Comparison of ENCODE assay signal across 1 cellular context in genomic region chr4:165131247-165131832, GRCh38.
TF ChIP-seq lines count a peak whose summit lies in the region.

No MANE protein-coding gene starts in this region.

TF ChIP-seq in H1, 55 proteins besides CTCF, POLR2A, EP300 and RAD21 (continued from another document):
- TF ChIP-seq SUZ12 (IDR thresholded peaks at IDR 0.05; ENCODE audit: low read length), result no peak
